9 cellular contexts compared by ENCODE assay signal in the genomic region with DNA sequence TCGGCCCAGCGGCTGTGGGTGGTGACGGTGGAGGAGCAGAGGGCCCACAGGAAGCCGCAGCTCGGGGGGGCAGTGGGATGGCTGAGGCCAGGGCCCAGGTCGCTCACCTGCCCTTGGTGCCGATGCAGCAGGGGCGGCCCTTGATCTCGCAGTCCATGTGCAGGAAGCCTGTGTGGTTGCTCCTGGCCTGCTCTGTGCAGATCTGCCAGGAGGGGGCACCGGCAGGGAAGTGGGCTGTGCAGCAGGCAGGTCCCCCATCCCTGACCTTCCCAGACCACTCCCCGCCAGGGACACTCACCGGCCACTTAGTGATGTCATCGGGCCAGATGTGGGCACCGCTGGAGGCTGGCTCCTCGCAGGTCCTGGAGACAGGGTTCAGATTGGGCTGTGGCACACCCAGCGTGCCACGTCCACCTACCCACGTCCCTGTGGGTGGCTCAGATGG. TPM values are rescaled to one million over a fixed set of nuclear protein-coding genes. Genes with fewer than 3 reads are reported as not detected.
A peak's percentile ranks its signal among the peaks of the same experiment; 100 is the strongest.
DNase-seq lines count a peak whose midpoint lies in the region; ATAC-seq and TF ChIP-seq lines count a peak whose summit lies in the region.
"Had no signal": no experiment of that assay in that cellular context is flagged by ENCODE, and none has a peak within 500 bp of the region (broad histone marks: within the 10 kb centered on the region; RNA-seq: fewer than 3 reads in every experiment).

No MANE protein-coding gene starts in this region.

- H2AFZ ChIP-seq in mammary epithelial cell (ENCODE audit: low read depth, low read length) = no peak overlapping the region

- in situ Hi-C loops in mammary epithelial cell (cut with MboI; ENCODE audit: low sequenced_read_pairs in 2 of 2) = no loop called here

- H3K27ac Mint-ChIP-seq in MCF 10A (ENCODE audit: low read depth, unreplicated experiment) = no peak overlapping the region
- H3K27ac Mint-ChIP-seq in stimulated activated memory B cell treated with anti-CD40 and anti-IgM and Interleukin-4, amounts not matched to agents 10 μg/mL and 1 μg/mL and 100 μg/mL, for 72 hours = peak overlapping the region; percentile 41

- peaks cover 16% of the 10 kb centered on the region for H3K36me3 Mint-ChIP-seq in MCF 10A (ENCODE audit: insufficient read depth, unreplicated experiment)
- peaks cover 58% of the 10 kb centered on the region for H3K36me3 Mint-ChIP-seq in stimulated activated memory B cell treated with anti-CD40 and anti-IgM and Interleukin-4, amounts not matched to agents 10 μg/mL and 1 μg/mL and 100 μg/mL, for 72 hours

- H4K20me1 ChIP-seq in mammary epithelial cell (ENCODE audit: insufficient read depth, low read length) = no peaks in the 10 kb centered on the region

- H3K27ac ChIP-seq in mammary epithelial cell (ENCODE audit: insufficient read depth, low read depth, low read length) = no peak overlapping the region
- H3K27ac ChIP-seq: suprapubic skin had no signal

- H3K4me3 Mint-ChIP-seq in MCF 10A (ENCODE audit: unreplicated experiment) = no peak overlapping the region
- H3K4me3 Mint-ChIP-seq in stimulated activated memory B cell treated with anti-CD40 and anti-IgM and Interleukin-4, amounts not matched to agents 10 μg/mL and 1 μg/mL and 100 μg/mL, for 72 hours = no peak overlapping the region

- TF ChIP-seq CTCF in mammary epithelial cell (conservative IDR thresholded peaks at IDR 0.05 in 1 of 2, IDR thresholded peaks at IDR 0.05 in 1 of 2; ENCODE audit: extremely low read depth in 1 of 2, insufficient read depth in 1 of 2, low read depth in 1 of 2, low read length in 2 of 2) (peak; percentile 7 to 19), MCF 10A (IDR thresholded peaks at IDR 0.05; ENCODE audit: unreplicated experiment) (no peak), fibroblast of pulmonary artery (IDR thresholded peaks at IDR 0.05; ENCODE audit: low read length, missing control alignments) (peak; percentile 18)

- H3K9me3 Mint-ChIP-seq in MCF 10A (ENCODE audit: unreplicated experiment) = no peaks in the 10 kb centered on the region
- H3K9me3 Mint-ChIP-seq in stimulated activated memory B cell treated with anti-CD40 and anti-IgM and Interleukin-4, amounts not matched to agents 10 μg/mL and 1 μg/mL and 100 μg/mL, for 72 hours = no peaks in the 10 kb centered on the region

- no peaks in the 10 kb centered on the region for H3K79me2 ChIP-seq in mammary epithelial cell (ENCODE audit: insufficient read depth, low read length)

- POLR2A ChIA-PET in MCF 10A (lab: Yijun Ruan, JAX) = no interaction called here

- no peaks in the 10 kb centered on the region for H3K4me1 Mint-ChIP-seq in MCF 10A (ENCODE audit: insufficient read depth, unreplicated experiment)
- H3K4me1 Mint-ChIP-seq in stimulated activated memory B cell treated with anti-CD40 and anti-IgM and Interleukin-4, amounts not matched to agents 10 μg/mL and 1 μg/mL and 100 μg/mL, for 72 hours = peaks cover 46% of the 10 kb centered on the region

- intact Hi-C loops in mammary epithelial cell (cut with micrococcal nuclease) (no loop called here), MCF 10A (cut with micrococcal nuclease) (no loop called here), head of caudate nucleus (cut with DNase I) (no loop called here)

- CTCF ChIA-PET in mammary epithelial cell (lab: Charles Lee; ENCODE audit: low non-redundant PET) (no interaction called here), MCF 10A (lab: Yijun Ruan, JAX) (no interaction called here)

- no peaks in the 10 kb centered on the region for H3K27me3 Mint-ChIP-seq in MCF 10A (ENCODE audit: insufficient read depth, unreplicated experiment)
- no peaks in the 10 kb centered on the region for H3K27me3 Mint-ChIP-seq in stimulated activated memory B cell treated with anti-CD40 and anti-IgM and Interleukin-4, amounts not matched to agents 10 μg/mL and 1 μg/mL and 100 μg/mL, for 72 hours

- 95% methylated on average over 7 of the region's 18 CpGs for WGBS in mammary epithelial cell (ENCODE audit: low coverage, missing lambda C conversion rate)

- H3K27me3 ChIP-seq in mammary epithelial cell (ENCODE audit: insufficient read depth, low read length) = no peaks in the 10 kb centered on the region
- H3K27me3 ChIP-seq: suprapubic skin had no signal

- H3K36me3 ChIP-seq in mammary epithelial cell (ENCODE audit: insufficient read depth, low read length) = peaks cover 5% of the 10 kb centered on the region

- dilution Hi-C loops in mammary epithelial cell (cut with HindIII; ENCODE audit: low sequenced_read_pairs) = no loop called here

- H3K4me1 ChIP-seq in mammary epithelial cell (ENCODE audit: insufficient read depth, low read length) = no peaks in the 10 kb centered on the region
- H3K4me1 ChIP-seq: suprapubic skin had no signal

- H3K4me2 ChIP-seq in mammary epithelial cell (ENCODE audit: insufficient read depth, low read depth, low read length) = no peak overlapping the region

- no peaks in the 10 kb centered on the region for H3K9me3 ChIP-seq in mammary epithelial cell (replicated peaks; ENCODE audit: insufficient read depth, low read length)
- H3K9me3 ChIP-seq: suprapubic skin had no signal

- ATAC-seq in stimulated activated memory B cell treated with anti-CD40 and anti-IgM and Interleukin-4, amounts not matched to agents 10 μg/mL and 1 μg/mL and 100 μg/mL, for 72 hours = no peak
- ATAC-seq in HG03457 (IDR thresholded peaks at IDR 0.05; ENCODE audit: unreplicated experiment) = no peak

- no peak overlapping the region for H3K4me3 ChIP-seq in mammary epithelial cell (replicated peaks in 1 of 3; ENCODE audit: insufficient read depth in 1 of 3, low read depth in 2 of 3, low read length in 3 of 3)
- no peak overlapping the region for H3K4me3 ChIP-seq in fibroblast of pulmonary artery (replicated peaks; ENCODE audit: low read depth, low read length)
- H3K4me3 ChIP-seq: suprapubic skin had no signal

- no peak for DNase-seq in mammary epithelial cell
- no peak for DNase-seq in MCF 10A (ENCODE audit: unreplicated experiment)
- peak; percentile 50 for DNase-seq in NAMALWA (ENCODE audit: low spot score)
- DNase-seq in fibroblast of pulmonary artery (ENCODE audit: low read depth) = no peak
- DNase-seq in NCI-H1105 (lab: John Stamatoyannopoulos, UW) = no peak
- no peak for DNase-seq in head of caudate nucleus

- BruUV-seq in mammary epithelial cell (replicated peaks; lab: Mats Ljungman, UMichigan) (no TSS peak), MCF 10A (replicated peaks; lab: Mats Ljungman, UMichigan) (no TSS peak)

- H3K9ac ChIP-seq in mammary epithelial cell (ENCODE audit: insufficient read depth, low read length) = no peak overlapping the region

RNA-seq across cellular contexts. Expression of a gene that starts 6.2 kb away (rescaled TPM):
- total RNA-seq in mammary epithelial cell = not detected
- polyA plus RNA-seq in mammary epithelial cell = 0.16 TPM
- polyA minus RNA-seq in mammary epithelial cell = not detected
- total RNA-seq in MCF 10A (2022) = not detected in 2 replicates
- total RNA-seq: suprapubic skin had no signal

RNA-seq across cellular contexts. Expression of a gene that starts 20.6 kb away (rescaled TPM):
- total RNA-seq in mammary epithelial cell (10 to 100 TPM; 20.8 to 21.3 TPM), MCF 10A (2022) (16.2 and 19.5 TPM in 2 replicates)
- 14.9 TPM for polyA plus RNA-seq in mammary epithelial cell
- 102 TPM for polyA minus RNA-seq in mammary epithelial cell

RNA-seq across cellular contexts. Expression of a gene that starts 27.7 kb away (rescaled TPM):
- total RNA-seq in mammary epithelial cell (10 to 100 TPM; 22.0 to 51.3 TPM), MCF 10A (2022) (17.5 and 33.4 TPM in 2 replicates)
- 30.6 TPM for polyA plus RNA-seq in mammary epithelial cell
- polyA minus RNA-seq in mammary epithelial cell = 21.1 TPM
